8 cellular contexts compared by ENCODE assay signal in the genomic region with DNA sequence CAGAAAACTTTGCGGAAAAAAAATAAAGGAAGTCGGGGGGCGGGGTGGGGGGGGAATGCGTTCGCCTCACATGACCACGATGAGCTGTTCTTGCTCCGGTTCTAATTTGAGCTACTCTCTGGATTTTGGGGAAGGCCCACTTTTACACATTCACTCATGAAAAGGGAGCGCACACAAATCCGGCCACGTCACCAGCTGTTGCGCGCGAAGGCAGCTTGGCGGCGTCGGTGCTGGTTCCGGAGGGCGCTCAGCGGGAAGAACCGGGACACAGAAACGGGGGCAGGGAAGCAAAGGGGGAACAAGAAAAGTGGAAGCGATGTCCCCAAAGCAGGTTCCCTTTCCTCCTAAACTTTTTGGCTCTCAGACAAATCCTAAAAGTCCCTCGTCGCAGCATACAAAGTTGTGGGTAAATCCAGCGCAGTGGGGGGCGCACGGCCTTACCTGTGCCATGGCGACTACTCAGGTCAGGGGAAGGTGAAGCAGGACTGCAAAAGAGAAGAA. TPM values are rescaled to one million over a fixed set of nuclear protein-coding genes. Genes with fewer than 3 reads are reported as not detected.
A peak's percentile ranks its signal among the peaks of the same experiment; 100 is the strongest.
DNase-seq lines count a peak whose midpoint lies in the region; ATAC-seq and TF ChIP-seq lines count a peak whose summit lies in the region.

No MANE protein-coding gene starts in this region.

- peak overlapping the region; percentile 31; the same call in 1 of the 2 replicates for H2AFZ ChIP-seq in SK-N-SH (ENCODE audit: low read depth)

- no peaks in the 10 kb centered on the region for H3K9me2 ChIP-seq in SK-N-SH

- no peaks in the 10 kb centered on the region for H3K36me3 Mint-ChIP-seq in activated naive CD8-positive, alpha-beta T cell
- peaks cover 17% of the 10 kb centered on the region for H3K36me3 Mint-ChIP-seq in osteocyte (ENCODE audit: unreplicated experiment)

- H3K27me3 ChIP-seq in SK-N-SH (ENCODE audit: insufficient read depth) = no peaks in the 10 kb centered on the region

- peaks cover 2% of the 10 kb centered on the region for H3K27me3 Mint-ChIP-seq in activated naive CD8-positive, alpha-beta T cell
- no peaks in the 10 kb centered on the region for H3K27me3 Mint-ChIP-seq in osteocyte (ENCODE audit: unreplicated experiment)

- no peak for TF ChIP-seq RAD21 in SK-N-SH (IDR thresholded peaks at IDR 0.05; ENCODE audit: low read length)

- peaks cover 41% of the 10 kb centered on the region for H3K4me1 Mint-ChIP-seq in activated naive CD8-positive, alpha-beta T cell (ENCODE audit: low read depth)
- peaks cover 20% of the 10 kb centered on the region for H3K4me1 Mint-ChIP-seq in osteocyte (ENCODE audit: unreplicated experiment)

- H3K4me3 Mint-ChIP-seq in activated naive CD8-positive, alpha-beta T cell = peak overlapping the region; percentile 98
- peak overlapping the region; percentile 100 for H3K4me3 Mint-ChIP-seq in osteocyte (ENCODE audit: unreplicated experiment)

- DNase-seq in NCI-H748 (lab: John Stamatoyannopoulos, UW; ENCODE audit: unreplicated experiment) = peak; percentile 48
- DNase-seq in NCI-H748 treated with DMSO at 0.1 percent for 48 hours (lab: John Stamatoyannopoulos, UW) = no peak
- peak; percentile 26 for DNase-seq in SK-N-SH
- DNase-seq in Right ventricle myocardium superior = peak; percentile 89
- DNase-seq in osteocyte (ENCODE audit: extremely low spot score, unreplicated experiment) = no peak

- H3K4me2 ChIP-seq in SK-N-SH = peak overlapping the region; percentile 74

- H3K27ac ChIP-seq in SK-N-SH (ENCODE audit: low read depth in 2 of 2, low read length in 1 of 2) = peak overlapping the region; percentile 43 to 87
- H3K27ac ChIP-seq in urinary bladder (ENCODE audit: low read depth) = peak overlapping the region; percentile 94

- peaks cover 10 to 28% of the 10 kb centered on the region in 2 experiments for H3K36me3 ChIP-seq in SK-N-SH (replicated peaks in 1 of 2; ENCODE audit: control insufficient read depth in 1 of 2, insufficient read depth in 2 of 2, low read length in 1 of 2)
- H3K36me3 ChIP-seq in urinary bladder (ENCODE audit: insufficient read depth) = no peaks in the 10 kb centered on the region

- H3F3A ChIP-seq in SK-N-SH (replicated peaks; ENCODE audit: insufficient read depth) = peaks cover 17% of the 10 kb centered on the region

- H4K20me1 ChIP-seq in SK-N-SH (ENCODE audit: insufficient read depth) = peaks cover 40% of the 10 kb centered on the region

- WGBS in SK-N-SH (ENCODE audit: low lambda C conversion rate) = 7% methylated on average over 27 of the region's 28 CpGs
- under 1% methylated on average over 28 of the region's 28 CpGs for whole genome bisulfite sequencing in urinary bladder

- CTCF ChIA-PET in SK-N-SH (lab: Yijun Ruan, JAX) = interaction anchor here (0.9 to 1.8 kb wide), 5 partner anchors 9 to 211 kb away, joined by 3 to 4 read pairs (median 3); no protein-coding TSS in a partner anchor

- H3K27ac Mint-ChIP-seq in activated naive CD8-positive, alpha-beta T cell = peak overlapping the region; percentile 95
- H3K27ac Mint-ChIP-seq in osteocyte (ENCODE audit: unreplicated experiment) = peak overlapping the region; percentile 100

- intact Hi-C loops in Right ventricle myocardium superior (cut with DNase I) = no loop called here

- POLR2A ChIA-PET in SK-N-SH (lab: Yijun Ruan, JAX) = interaction anchor here (0.6 to 1.8 kb wide), 3 partner anchors 10 to 105 kb away, joined by 3 to 7 read pairs (median 4); a partner anchor contains a TSS

- no peaks in the 10 kb centered on the region for H3K9me3 Mint-ChIP-seq in activated naive CD8-positive, alpha-beta T cell (ENCODE audit: low read depth)
- no peaks in the 10 kb centered on the region for H3K9me3 Mint-ChIP-seq in osteocyte (ENCODE audit: unreplicated experiment)

- TF ChIP-seq EP300 in SK-N-SH (IDR thresholded peaks at IDR 0.05; ENCODE audit: borderline replicate concordance in 1 of 2, low read depth in 1 of 2, low read length in 1 of 2) = no peak

- no peaks in the 10 kb centered on the region for H3K9me3 ChIP-seq in SK-N-SH

- peak overlapping the region; percentile 98 for H3K9ac ChIP-seq in SK-N-SH

- peaks cover 54% of the 10 kb centered on the region for H3K79me2 ChIP-seq in SK-N-SH (ENCODE audit: insufficient read depth)

- H3K4me1 ChIP-seq in SK-N-SH (ENCODE audit: control insufficient read depth in 1 of 2, insufficient read depth in 2 of 2, low read depth in 1 of 2, low read length in 1 of 2) (peaks cover 3 to 36% of the 10 kb centered on the region in 2 experiments), urinary bladder (ENCODE audit: insufficient read depth) (no peaks in the 10 kb centered on the region)

- TF ChIP-seq CTCF in SK-N-SH (IDR thresholded peaks at IDR 0.05) (no peak), osteocyte (IDR thresholded peaks at IDR 0.05) (no peak)

- H3K4me3 ChIP-seq in SK-N-SH (ENCODE audit: low read depth in 2 of 2, low read length in 1 of 2) (peak overlapping the region; percentile 72 to 82), urinary bladder (ENCODE audit: low read depth, low read length) (peak overlapping the region; percentile 88)

- ATAC-seq in HG03175 (IDR thresholded peaks at IDR 0.05; ENCODE audit: unreplicated experiment) (peak; percentile 30), Right ventricle myocardium superior (ENCODE audit: poor library complexity) (peak; percentile 78)

TF ChIP-seq in SK-N-SH, 30 proteins besides CTCF, POLR2A, EP300 and RAD21:
- no peak for TF ChIP-seq SMC3 (IDR thresholded peaks at IDR 0.05; ENCODE audit: low read depth, low read length)
- TF ChIP-seq, protein P1, sequence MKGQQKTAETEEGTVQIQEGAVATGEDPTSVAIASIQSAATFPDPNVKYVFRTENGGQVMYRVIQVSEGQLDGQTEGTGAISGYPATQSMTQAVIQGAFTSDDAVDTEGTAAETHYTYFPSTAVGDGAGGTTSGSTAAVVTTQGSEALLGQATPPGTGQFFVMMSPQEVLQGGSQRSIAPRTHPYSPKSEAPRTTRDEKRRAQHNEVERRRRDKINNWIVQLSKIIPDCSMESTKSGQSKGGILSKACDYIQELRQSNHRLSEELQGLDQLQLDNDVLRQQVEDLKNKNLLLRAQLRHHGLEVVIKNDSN (IDR thresholded peaks at IDR 0.05; ENCODE audit: borderline replicate concordance, low read depth) = peak; percentile 72
- no peak for TF ChIP-seq TEAD4 (IDR thresholded peaks at IDR 0.05; ENCODE audit: borderline replicate concordance, insufficient read depth)
- no peak for TF ChIP-seq RFX5 (IDR thresholded peaks at IDR 0.05; ENCODE audit: low read length)
- no peak for TF ChIP-seq FOXJ3 (CRISPR knock-in tag; IDR thresholded peaks at IDR 0.05)
- TF ChIP-seq, protein P2, sequence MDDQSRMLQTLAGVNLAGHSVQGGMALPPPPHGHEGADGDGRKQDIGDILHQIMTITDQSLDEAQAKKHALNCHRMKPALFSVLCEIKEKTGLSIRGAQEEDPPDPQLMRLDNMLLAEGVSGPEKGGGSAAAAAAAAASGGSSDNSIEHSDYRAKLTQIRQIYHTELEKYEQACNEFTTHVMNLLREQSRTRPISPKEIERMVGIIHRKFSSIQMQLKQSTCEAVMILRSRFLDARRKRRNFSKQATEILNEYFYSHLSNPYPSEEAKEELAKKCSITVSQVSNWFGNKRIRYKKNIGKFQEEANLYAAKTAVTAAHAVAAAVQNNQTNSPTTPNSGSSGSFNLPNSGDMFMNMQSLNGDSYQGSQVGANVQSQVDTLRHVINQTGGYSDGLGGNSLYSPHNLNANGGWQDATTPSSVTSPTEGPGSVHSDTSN (IDR thresholded peaks at IDR 0.05) = no peak

RNA-seq across cellular contexts. Expression of a gene that starts 0.6 kb away (rescaled TPM):
- polyA plus RNA-seq in SK-N-SH (2012; rRNA removed) (379 and 420 TPM in 2 replicates), urinary bladder (248 TPM)
- polyA plus RNA-seq in SK-N-SH (2012; cell fraction: cytosol; rRNA removed) = 504 and 630 TPM in 2 replicates
- polyA plus RNA-seq in SK-N-SH (2012; cell fraction: nucleus; rRNA removed) = 219 and 334 TPM in 2 replicates
- total RNA-seq in Right ventricle myocardium superior (105 TPM), osteocyte (477 and 488 TPM in 2 replicates), urinary bladder (314 TPM)

Comparison
In these comparisons a context has a peak if more than half of its experiments do, and no peak if none do; other contexts are left out.
1. DNase-seq: peak in NCI-H748 (single experiment), SK-N-SH (single experiment) and Right ventricle myocardium superior (single experiment); none in NCI-H748 treated with DMSO at 0.1 percent for 48 hours (single experiment) and osteocyte (single experiment).